29 cellular contexts compared by ENCODE assay signal in the genomic region with DNA sequence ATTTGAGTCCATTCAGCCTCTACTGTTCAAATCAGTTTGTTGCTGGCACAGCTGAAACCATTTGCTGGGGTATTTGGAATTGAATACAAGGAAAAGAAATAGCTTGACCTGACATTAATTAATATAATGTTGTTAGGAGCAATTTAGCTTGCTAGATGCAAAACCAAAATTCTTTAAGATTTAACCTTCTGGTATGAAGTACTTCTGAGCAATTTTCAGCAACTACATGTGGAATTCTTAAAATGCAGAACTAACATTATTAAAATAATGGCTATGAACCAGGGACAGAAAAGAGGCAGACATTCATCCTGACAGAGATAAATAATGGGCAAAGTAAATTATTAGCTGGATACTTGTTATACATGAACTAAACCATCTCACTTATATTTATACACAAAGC.
"Had no signal": no experiment of that assay in that cellular context is flagged by ENCODE, and none has a peak within 500 bp of the region (broad histone marks: within the 10 kb centered on the region; RNA-seq: fewer than 3 reads in every experiment).

No MANE protein-coding gene starts in this region.

- H3K27ac Mint-ChIP-seq: stimulated activated effector memory CD8-positive, alpha-beta T cell treated with anti-CD3 and anti-CD28 coated beads, Interleukin-12 subunit alpha, Interleukin-12 subunit beta, amount 100 ng/mL, for 72 hours; stimulated activated memory B cell treated with anti-CD40 and anti-IgM and Interleukin-4, amounts not matched to agents 10 μg/mL and 1 μg/mL and 100 μg/mL, for 72 hours; stimulated activated naive B cell treated with anti-CD40 and anti-IgM and Interleukin-4, amounts not matched to agents 10 μg/mL and 1 μg/mL and 100 μg/mL, for 72 hours; stimulated activated naive CD8-positive, alpha-beta T cell treated with anti-CD3 and anti-CD28 coated beads, Interleukin-15, amount 100 ng/mL, for 72 hours; stimulated activated naive CD8-positive, alpha-beta T cell treated with anti-CD3 and anti-CD28 coated beads, Interleukin-15, Interleukin-2, amounts not matched to agents 100 ng/mL and 50 ng/mL, for 24 hours; type B pancreatic cell had no signal

- H3K27me3 ChIP-seq: suprapubic skin, testis, thyroid gland, tibial nerve, transverse colon, upper lobe of left lung, upper lobe of right lung, uterus, vagina had no signal

- H3K4me1 Mint-ChIP-seq: stimulated activated effector memory CD8-positive, alpha-beta T cell treated with anti-CD3 and anti-CD28 coated beads, Interleukin-12 subunit alpha, Interleukin-12 subunit beta, amount 100 ng/mL, for 72 hours; stimulated activated memory B cell treated with anti-CD40 and anti-IgM and Interleukin-4, amounts not matched to agents 10 μg/mL and 1 μg/mL and 100 μg/mL, for 72 hours; stimulated activated naive B cell treated with anti-CD40 and anti-IgM and Interleukin-4, amounts not matched to agents 10 μg/mL and 1 μg/mL and 100 μg/mL, for 72 hours; stimulated activated naive CD8-positive, alpha-beta T cell treated with anti-CD3 and anti-CD28 coated beads, Interleukin-15, amount 100 ng/mL, for 72 hours had no signal

- H3K4me3 ChIP-seq: stomach, suprapubic skin, testis, thoracic aorta, thyroid gland, tibial artery, tibial nerve, transverse colon, upper lobe of left lung, upper lobe of right lung, uterus, vagina had no signal

- H3K4me3 Mint-ChIP-seq: stimulated activated effector memory CD8-positive, alpha-beta T cell treated with anti-CD3 and anti-CD28 coated beads, Interleukin-12 subunit alpha, Interleukin-12 subunit beta, amount 100 ng/mL, for 72 hours; stimulated activated memory B cell treated with anti-CD40 and anti-IgM and Interleukin-4, amounts not matched to agents 10 μg/mL and 1 μg/mL and 100 μg/mL, for 72 hours; stimulated activated naive B cell treated with anti-CD40 and anti-IgM and Interleukin-4, amounts not matched to agents 10 μg/mL and 1 μg/mL and 100 μg/mL, for 72 hours; stimulated activated naive CD8-positive, alpha-beta T cell treated with anti-CD3 and anti-CD28 coated beads, Interleukin-15, amount 100 ng/mL, for 72 hours; stimulated activated naive CD8-positive, alpha-beta T cell treated with anti-CD3 and anti-CD28 coated beads, Interleukin-15, Interleukin-2, amounts not matched to agents 100 ng/mL and 50 ng/mL, for 24 hours; type B pancreatic cell had no signal

- H3K27me3 Mint-ChIP-seq: stimulated activated memory B cell treated with anti-CD40 and anti-IgM and Interleukin-4, amounts not matched to agents 10 μg/mL and 1 μg/mL and 100 μg/mL, for 72 hours; stimulated activated naive CD8-positive, alpha-beta T cell treated with anti-CD3 and anti-CD28 coated beads, Interleukin-15, amount 100 ng/mL, for 72 hours; stimulated activated naive CD8-positive, alpha-beta T cell treated with anti-CD3 and anti-CD28 coated beads, Interleukin-15, Interleukin-2, amounts not matched to agents 100 ng/mL and 50 ng/mL, for 24 hours; type B pancreatic cell had no signal

- FAIRE-seq: urothelium cell line had no signal

- ATAC-seq: stimulated activated effector memory CD8-positive, alpha-beta T cell treated with anti-CD3 and anti-CD28 coated beads, Interleukin-12 subunit alpha, Interleukin-12 subunit beta, amount 100 ng/mL, for 72 hours; stimulated activated memory B cell treated with anti-CD40 and anti-IgM and Interleukin-4, amounts not matched to agents 10 μg/mL and 1 μg/mL and 100 μg/mL, for 72 hours; stimulated activated naive B cell treated with anti-CD40 and anti-IgM and Interleukin-4, amounts not matched to agents 10 μg/mL and 1 μg/mL and 100 μg/mL, for 72 hours; stimulated activated naive CD8-positive, alpha-beta T cell treated with anti-CD3 and anti-CD28 coated beads, Interleukin-15, amount 100 ng/mL, for 72 hours; stimulated activated naive CD8-positive, alpha-beta T cell treated with anti-CD3 and anti-CD28 coated beads, Interleukin-15, Interleukin-2, amounts not matched to agents 100 U/mL and 50 U/mL, for 24 hours; upper lobe of right lung had no signal

- DNase-seq: stimulated activated CD4-positive, alpha-beta T cell treated with anti-CD3 and anti-CD28 coated beads, Interleukin-2, amount 100 ng/mL, for 48 hours; stimulated activated CD4-positive, alpha-beta T cell treated with anti-CD3 and anti-CD28 coated beads, Interleukin-4, amount 100 ng/mL, for 1 hour; stimulated activated CD4-positive, alpha-beta T cell treated with anti-CD3 and anti-CD28 coated beads, Interleukin-4, amount 100 ng/mL, for 24 hours; stimulated activated CD4-positive, alpha-beta T cell treated with anti-CD3 and anti-CD28 coated beads, Interleukin-4, amount 100 ng/mL, for 4 hours; stimulated activated CD8-positive, alpha-beta memory T cell treated with anti-CD3 and anti-CD28 coated beads, Interleukin-4, amount 100 ng/mL, for 48 hours; stimulated activated naive B cell treated with anti-CD40 and anti-IgM and Interleukin-4, amounts not matched to agents 10 μg/mL and 1 μg/mL and 100 μg/mL, for 72 hours; stimulated activated naive CD4-positive, alpha-beta T cell; stimulated activated naive CD4-positive, alpha-beta T cell treated with Interleukin-2 at 50 U/mL for 16 hours; stimulated activated naive CD8-positive, alpha-beta T cell treated with anti-CD3 and anti-CD28 coated beads, Interleukin-15, amount 100 ng/mL, for 72 hours; stimulated activated naive CD8-positive, alpha-beta T cell treated with anti-CD3 and anti-CD28 coated beads, Interleukin-15, Interleukin-2, amounts not matched to agents 100 U/mL and 50 U/mL, for 24 hours; stomach; substantia nigra; testis; thyroid gland; tibial artery; transverse colon; trophoblast cell; upper lobe of left lung; upper lobe of right lung; uterus had no signal

- H3K36me3 ChIP-seq: stomach, suprapubic skin, thoracic aorta, thyroid gland, tibial artery, tibial nerve, transverse colon, upper lobe of left lung, upper lobe of right lung, uterus, vagina had no signal

- H3K4me1 ChIP-seq: stomach, suprapubic skin, testis, thyroid gland, tibial artery, tibial nerve, transverse colon, upper lobe of left lung, upper lobe of right lung, uterus, vagina had no signal

- H3K9me3 Mint-ChIP-seq: stimulated activated effector memory CD8-positive, alpha-beta T cell treated with anti-CD3 and anti-CD28 coated beads, Interleukin-12 subunit alpha, Interleukin-12 subunit beta, amount 100 ng/mL, for 72 hours; stimulated activated memory B cell treated with anti-CD40 and anti-IgM and Interleukin-4, amounts not matched to agents 10 μg/mL and 1 μg/mL and 100 μg/mL, for 72 hours; stimulated activated naive B cell treated with anti-CD40 and anti-IgM and Interleukin-4, amounts not matched to agents 10 μg/mL and 1 μg/mL and 100 μg/mL, for 72 hours; stimulated activated naive CD8-positive, alpha-beta T cell treated with anti-CD3 and anti-CD28 coated beads, Interleukin-15, amount 100 ng/mL, for 72 hours; stimulated activated naive CD8-positive, alpha-beta T cell treated with anti-CD3 and anti-CD28 coated beads, Interleukin-15, Interleukin-2, amounts not matched to agents 100 ng/mL and 50 ng/mL, for 24 hours; type B pancreatic cell had no signal

- H3K9me3 ChIP-seq: stomach, suprapubic skin, testis, thoracic aorta, thyroid gland, tibial artery, tibial nerve, transverse colon, upper lobe of left lung, upper lobe of right lung, uterus, vagina had no signal

- H3K36me3 Mint-ChIP-seq: stimulated activated effector memory CD8-positive, alpha-beta T cell treated with anti-CD3 and anti-CD28 coated beads, Interleukin-12 subunit alpha, Interleukin-12 subunit beta, amount 100 ng/mL, for 72 hours; stimulated activated memory B cell treated with anti-CD40 and anti-IgM and Interleukin-4, amounts not matched to agents 10 μg/mL and 1 μg/mL and 100 μg/mL, for 72 hours; stimulated activated naive B cell treated with anti-CD40 and anti-IgM and Interleukin-4, amounts not matched to agents 10 μg/mL and 1 μg/mL and 100 μg/mL, for 72 hours; type B pancreatic cell had no signal

- H3K27ac ChIP-seq: stomach, suprapubic skin, testis, thoracic aorta, thyroid gland, tibial artery, tibial nerve, transverse colon, upper lobe of left lung, upper lobe of right lung, uterus, vagina had no signal
